In the genomic region with DNA sequence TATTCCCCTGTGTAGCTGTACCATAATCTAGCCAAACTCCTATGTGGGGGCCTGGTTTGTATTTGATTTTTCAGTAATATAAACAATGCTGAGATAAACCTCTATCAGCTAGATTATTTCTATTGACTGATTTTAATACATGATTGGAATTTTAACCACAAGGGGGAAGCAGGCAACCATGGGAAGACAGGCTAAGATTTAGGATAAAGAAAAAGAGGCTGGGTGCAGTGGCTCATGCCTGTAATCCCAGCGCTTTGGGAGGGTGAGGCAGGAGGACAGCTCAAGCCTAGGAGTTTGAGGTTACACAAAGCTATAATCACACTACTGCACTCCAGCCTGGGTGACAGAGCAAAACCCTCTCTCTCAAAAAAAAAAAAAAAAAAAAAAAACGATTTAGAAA, we compare ENCODE assay signal across 9 cellular contexts. TPM values are rescaled to one million over a fixed set of nuclear protein-coding genes. Genes with fewer than 3 reads are reported as not detected.
A peak's percentile ranks its signal among the peaks of the same experiment; 100 is the strongest.
DNase-seq lines count a peak whose midpoint lies in the region; ATAC-seq, FAIRE-seq and TF ChIP-seq lines count a peak whose summit lies in the region.
"Had no signal": no experiment of that assay in that cellular context is flagged by ENCODE, and none has a peak within 500 bp of the region (broad histone marks: within the 10 kb centered on the region; RNA-seq: fewer than 3 reads in every experiment).

No MANE protein-coding gene starts in this region.

- BruUV-seq in endothelial cell of umbilical vein (replicated peaks; lab: Mats Ljungman, UMichigan), result no TSS peak

- peaks cover 0 to 4% of the 10 kb centered on the region in 2 experiments for H3K27me3 ChIP-seq in endothelial cell of umbilical vein (ENCODE audit: control insufficient read depth in 2 of 2, insufficient read depth in 2 of 2, low read length in 2 of 2)
- H3K27me3 ChIP-seq in pancreas, result no peaks in the 10 kb centered on the region

- H3K4me1 ChIP-seq in endothelial cell of umbilical vein (ENCODE audit: control insufficient read depth, extremely low read depth, insufficient read depth, low read length) (no peaks in the 10 kb centered on the region), pancreas (no peaks in the 10 kb centered on the region)

- no peak overlapping the region for H3K4me3 ChIP-seq in endothelial cell of umbilical vein (replicated peaks in 1 of 3; ENCODE audit: insufficient read depth in 1 of 3, low read depth in 1 of 3, low read length in 3 of 3)
- no peak overlapping the region for H3K4me3 ChIP-seq in pancreas

- no peaks in the 10 kb centered on the region for H3K36me3 ChIP-seq in endothelial cell of umbilical vein (ENCODE audit: control insufficient read depth in 2 of 2, extremely low read depth in 1 of 2, insufficient read depth in 2 of 2, low read length in 2 of 2)
- H3K36me3 ChIP-seq in pancreas, result no peaks in the 10 kb centered on the region

- CTCF ChIA-PET in endothelial cell of umbilical vein (lab: Charles Lee), result interaction anchor here (0.6 to 6.0 kb wide), 42 partner anchors 10 to 650 kb away, joined by 3 to 215 read pairs (median 4); partner anchors contain the start of genes ANXA6, GPX3 and TNIP1

- no peaks in the 10 kb centered on the region for H3K79me2 ChIP-seq in endothelial cell of umbilical vein (ENCODE audit: control insufficient read depth, insufficient read depth, low read length)

- FAIRE-seq in endothelial cell of umbilical vein (lab: Jason Lieb, UNC), result peak; percentile 76
- FAIRE-seq in pancreas (lab: Jason Lieb, UNC), result no peak

- no peak overlapping the region for H3K4me2 ChIP-seq in endothelial cell of umbilical vein (ENCODE audit: insufficient read depth, low read length)

- TF ChIP-seq POLR2A in endothelial cell of umbilical vein (IDR thresholded peaks at IDR 0.05; ENCODE audit: low read depth, low read length), result no peak

- no peak overlapping the region for H2AFZ ChIP-seq in endothelial cell of umbilical vein (ENCODE audit: low read depth, low read length)

- ATAC-seq in pancreas (peak in 3 of 4 donors; percentile 41 to 46 (median 44)), GM19035 (IDR thresholded peaks at IDR 0.05; ENCODE audit: unreplicated experiment) (no peak), HG02610 (IDR thresholded peaks at IDR 0.05; ENCODE audit: unreplicated experiment) (no peak), GM18858 (IDR thresholded peaks at IDR 0.05; ENCODE audit: unreplicated experiment) (no peak)

- peak; percentile 58 for DNase-seq in EH (ENCODE audit: low read depth)
- DNase-seq in NCI-H524 (lab: John Stamatoyannopoulos, UW), result peak; percentile 2 to 65
- DNase-seq in endothelial cell of umbilical vein (ENCODE audit: low read depth, low spot score), result peak; percentile 55
- no peak for DNase-seq in pancreas
- DNase-seq in hypothalamus (lab: John Stamatoyannopoulos, UW), result no peak

- intact Hi-C loops in endothelial cell of umbilical vein (cut with micrococcal nuclease), result loop anchor here (1.0 kb wide), 4 partner anchors 46 to 237 kb away; no protein-coding TSS in a partner anchor
- intact Hi-C loops in pancreas (cut with DNase I), result no loop called here

- TF ChIP-seq CTCF in endothelial cell of umbilical vein (IDR thresholded peaks at IDR 0.05; ENCODE audit: extremely low read depth in 1 of 2, insufficient read depth in 1 of 2, low read depth in 1 of 2, low read length in 2 of 2) (peak in 1 of 2 donors; percentile 36), pancreas (IDR thresholded peaks at IDR 0.05) (peak in 2 of 4 donors; percentile 8 to 16)

- H3K27ac ChIP-seq in endothelial cell of umbilical vein (ENCODE audit: insufficient read depth, low read depth, low read length) (no peak overlapping the region), pancreas (no peak overlapping the region)

- H4K20me1 ChIP-seq in endothelial cell of umbilical vein (replicated peaks; ENCODE audit: control insufficient read depth, extremely low read depth, insufficient read depth, low read length), result no peaks in the 10 kb centered on the region

- H3K9me3 ChIP-seq in endothelial cell of umbilical vein (replicated peaks; ENCODE audit: control insufficient read depth, insufficient read depth, low read length) (no peaks in the 10 kb centered on the region), pancreas (no peaks in the 10 kb centered on the region)

- dilution Hi-C loops in endothelial cell of umbilical vein (cut with MboI; ENCODE audit: extremely low pct_ligation_motif_present, low sequenced_read_pairs), result no loop called here

- H3K9ac ChIP-seq in endothelial cell of umbilical vein (replicated peaks; ENCODE audit: extremely low read depth, insufficient read depth, low read length), result no peak overlapping the region

- POLR2A ChIA-PET in endothelial cell of umbilical vein (lab: Charles Lee), result interaction anchor here (0.8 kb wide), 1 partner anchor 50 kb away, joined by 4 read pairs; no protein-coding TSS in a partner anchor

- no peaks in the 10 kb centered on the region for H3K9me1 ChIP-seq in endothelial cell of umbilical vein (replicated peaks; ENCODE audit: control insufficient read depth, extremely low read depth, insufficient read depth, low read length)

- WGBS in pancreas, 2 donors, result 33 to 80% methylated on average over 1 to 2 of the region's 2 CpGs

TF ChIP-seq in endothelial cell of umbilical vein, 7 proteins besides CTCF, POLR2A, EP300 and RAD21:
- TF ChIP-seq POLR2AphosphoS5 (IDR thresholded peaks at IDR 0.05; ENCODE audit: insufficient read depth, low read depth, low read length) (no peak), JUN (IDR thresholded peaks at IDR 0.05; ENCODE audit: borderline replicate concordance, insufficient read depth, insufficient read length, low read depth) (no peak), EZH2 (IDR thresholded peaks at IDR 0.05; ENCODE audit: borderline replicate concordance, low read depth, low read length, severe bottlenecking) (no peak), FOS (IDR thresholded peaks at IDR 0.05; ENCODE audit: borderline replicate concordance, insufficient read depth, low read length) (no peak), GATA2 (IDR thresholded peaks at IDR 0.05; ENCODE audit: insufficient read depth, insufficient read length, low read depth, low read length) (no peak), MAX (IDR thresholded peaks at IDR 0.05; ENCODE audit: insufficient read depth, insufficient read length) (no peak), MYC (IDR thresholded peaks at IDR 0.05; ENCODE audit: low read depth, low read length) (no peak)

RNA-seq across cellular contexts. Expression of gene GPX3, which starts 18.1 kb away (rescaled TPM):
- total RNA-seq in endothelial cell of umbilical vein (3.5 and 5.1 TPM in 2 replicates), pancreas (100 to 1,000 TPM in 1 of 6 donors, 10 to 100 TPM in 5; 26.3 to 131 (median 46.5) TPM)
- polyA plus RNA-seq in endothelial cell of umbilical vein (17.1 and 17.7 TPM in 2 replicates), pancreas (100 to 1,000 TPM; 271 to 298 TPM)
- polyA plus RNA-seq in endothelial cell of umbilical vein (2011; cell fraction: cytosol; rRNA removed), result 10.6 and 11.1 TPM in 2 replicates
- polyA plus RNA-seq in endothelial cell of umbilical vein (2011; cell fraction: nucleus; rRNA removed), result 3.2 TPM in 2 replicates
- polyA plus RNA-seq in endothelial cell of umbilical vein (2012), result 3.9 and 4.2 TPM in 2 replicates
- 17.1 and 22.3 TPM in 2 replicates for polyA minus RNA-seq in endothelial cell of umbilical vein
- polyA minus RNA-seq in endothelial cell of umbilical vein (2011; cell fraction: cytosol; rRNA and poly(A)+ RNA removed), result not detected
- polyA minus RNA-seq in endothelial cell of umbilical vein (2011; cell fraction: nucleus; rRNA and poly(A)+ RNA removed), result 1.4 and 1.7 TPM in 2 replicates
- total RNA-seq: activated CD8-positive, alpha-beta memory T cell treated with anti-CD3 and anti-CD28 coated beads for 36 hours had no signal

Comparison
In these comparisons a context has a peak if more than half of its experiments do, and no peak if none do; other contexts are left out.
1. DNase-seq: peak in EH (single experiment), NCI-H524 (2 of 2) and endothelial cell of umbilical vein (single experiment); none in pancreas (0 of 6) and hypothalamus (0 of 51).
2. ATAC-seq: peak in pancreas (3 of 4); none in GM19035 (single experiment), HG02610 (single experiment) and GM18858 (single experiment).